Comparison of ENCODE assay signal across 1 cellular context in the genomic region with DNA sequence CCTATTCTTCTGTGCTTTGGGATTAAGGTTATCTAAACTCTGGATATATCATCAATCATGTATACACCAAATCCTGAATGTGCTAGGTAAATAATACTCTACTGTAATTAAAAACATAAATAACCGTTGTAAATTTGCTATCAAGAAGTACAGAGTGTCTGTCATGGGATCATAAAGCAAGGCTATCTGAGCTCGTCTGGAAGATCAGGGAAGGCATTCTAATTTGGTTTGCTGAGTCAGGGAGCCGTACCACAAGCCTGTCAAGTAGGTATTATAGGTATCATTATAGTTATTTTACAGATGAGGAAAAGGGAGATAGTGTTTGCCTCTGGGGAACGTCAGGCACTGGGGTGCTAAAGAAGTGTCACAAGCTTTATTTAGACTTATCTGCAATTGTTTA.
TF ChIP-seq lines count a peak whose summit lies in the region.

No MANE protein-coding gene starts in this region.

TF ChIP-seq in GM12878, 131 proteins besides CTCF, POLR2A, EP300 and RAD21:
- TF ChIP-seq ZBTB33 (IDR thresholded peaks at IDR 0.05) (no peak), RAD51 (IDR thresholded peaks at IDR 0.05) (0 out of 2 replicates have a peak, but pooled peaks have one; percentile 8)
